ENCODE assay signal across 9 cellular contexts in genomic region chr9:111916234-111916645, GRCh38. TPM values are rescaled to one million over a fixed set of nuclear protein-coding genes. Genes with fewer than 3 reads are reported as not detected.
DNase-seq lines count a peak whose midpoint lies in the region; ATAC-seq and TF ChIP-seq lines count a peak whose summit lies in the region.
"Had no signal": no experiment of that assay in that cellular context is flagged by ENCODE, and none has a peak within 500 bp of the region (broad histone marks: within the 10 kb centered on the region; RNA-seq: fewer than 3 reads in every experiment).

No MANE protein-coding gene starts in this region.

- H3K36me3 ChIP-seq in GM23338 (ENCODE audit: insufficient read depth), result no peaks in the 10 kb centered on the region
- peaks cover 8 to 38% of the 10 kb centered on the region in 2 experiments for H3K36me3 ChIP-seq in SK-N-SH (replicated peaks in 1 of 2; ENCODE audit: control insufficient read depth in 1 of 2, insufficient read depth in 2 of 2, low read length in 1 of 2)

- DNase-seq in GM23338 (ENCODE audit: low spot score) (no peak), MV-4-11 (lab: John Stamatoyannopoulos, UW) (peak; percentile 59), natural killer cell (no peak), glutamatergic neuron (no peak), SK-N-SH (no peak), posterior cingulate gyrus (no peak), Ammon's horn (ENCODE audit: low spot score) (no peak)

- peak; percentile 63 for ATAC-seq in GM18858 (IDR thresholded peaks at IDR 0.05; ENCODE audit: unreplicated experiment)
- ATAC-seq in GM23338, result no peak
- peak in 2 of 3 donors; percentile 34 to 37 for ATAC-seq in natural killer cell

- intact Hi-C loops in natural killer cell (cut with micrococcal nuclease), result no loop called here
- intact Hi-C loops in posterior cingulate gyrus (cut with DNase I), result no loop called here

- peaks cover 87% of the 10 kb centered on the region for H3K79me2 ChIP-seq in GM23338 (replicated peaks; ENCODE audit: insufficient read depth)
- H3K79me2 ChIP-seq in SK-N-SH (ENCODE audit: insufficient read depth), result peaks cover 98% of the 10 kb centered on the region

- peaks cover 13% of the 10 kb centered on the region; the same call in 2 of the 3 replicates for H3K36me3 Mint-ChIP-seq in GM23338 (ENCODE audit: low read depth)
- H3K36me3 Mint-ChIP-seq in natural killer cell, result no peaks in the 10 kb centered on the region
- no peaks in the 10 kb centered on the region for H3K36me3 Mint-ChIP-seq in glutamatergic neuron (ENCODE audit: unreplicated experiment)

- H3K4me2 ChIP-seq in GM23338, result no peak overlapping the region
- H3K4me2 ChIP-seq in SK-N-SH, result no peak overlapping the region
- H3K4me2 ChIP-seq: neural progenitor cell had no signal

- no peaks in the 10 kb centered on the region for H3K4me1 Mint-ChIP-seq in GM23338
- peaks cover 25 to 32% of the 10 kb centered on the region in 2 donors for H3K4me1 Mint-ChIP-seq in natural killer cell
- no peaks in the 10 kb centered on the region for H3K4me1 Mint-ChIP-seq in glutamatergic neuron (ENCODE audit: low read depth, unreplicated experiment)
- H3K4me1 Mint-ChIP-seq: neural progenitor cell had no signal

- no peak overlapping the region for H3K27ac ChIP-seq in GM23338 (ENCODE audit: low read depth)
- no peak overlapping the region for H3K27ac ChIP-seq in SK-N-SH (ENCODE audit: low read depth in 2 of 2, low read length in 1 of 2)
- H3K27ac ChIP-seq: neural progenitor cell had no signal

- H3K27me3 Mint-ChIP-seq in GM23338 (ENCODE audit: insufficient read depth, low read depth, poor library complexity) (no peaks in the 10 kb centered on the region), natural killer cell (ENCODE audit: low read depth in 2 of 2) (no peaks in the 10 kb centered on the region), glutamatergic neuron (ENCODE audit: unreplicated experiment) (no peaks in the 10 kb centered on the region)

- POLR2A ChIA-PET in SK-N-SH (lab: Yijun Ruan, JAX), result no interaction called here

- H3K27ac Mint-ChIP-seq in GM23338 (peak overlapping the region; percentile 48; the same call in 1 of the 2 replicates), natural killer cell (peak overlapping the region in 1 of 2 donors; percentile 71), glutamatergic neuron (ENCODE audit: unreplicated experiment) (no peak overlapping the region)
- H3K27ac Mint-ChIP-seq: neural progenitor cell had no signal

- H3K27me3 ChIP-seq in GM23338 (ENCODE audit: insufficient read depth), result no peaks in the 10 kb centered on the region
- no peaks in the 10 kb centered on the region for H3K27me3 ChIP-seq in SK-N-SH (ENCODE audit: insufficient read depth)
- H3K27me3 ChIP-seq: neural progenitor cell had no signal

- H3K4me1 ChIP-seq in GM23338 (ENCODE audit: insufficient read depth) (no peaks in the 10 kb centered on the region), SK-N-SH (ENCODE audit: control insufficient read depth in 1 of 2, insufficient read depth in 2 of 2, low read depth in 1 of 2, low read length in 1 of 2) (no peaks in the 10 kb centered on the region; a peak in 1 of 4 replicates)
- H3K4me1 ChIP-seq: neural progenitor cell had no signal

- TF ChIP-seq RAD21 in SK-N-SH (IDR thresholded peaks at IDR 0.05; ENCODE audit: low read length), result no peak

- H3K9me3 Mint-ChIP-seq in GM23338, result no peaks in the 10 kb centered on the region
- no peaks in the 10 kb centered on the region for H3K9me3 Mint-ChIP-seq in natural killer cell
- peaks cover 2% of the 10 kb centered on the region for H3K9me3 Mint-ChIP-seq in glutamatergic neuron (ENCODE audit: unreplicated experiment)
- H3K9me3 Mint-ChIP-seq: neural progenitor cell had no signal

- H3K9me3 ChIP-seq in SK-N-SH, result no peaks in the 10 kb centered on the region

- H2AFZ ChIP-seq in GM23338 (no peak overlapping the region), SK-N-SH (ENCODE audit: low read depth) (no peak overlapping the region)
- H2AFZ ChIP-seq: neural progenitor cell had no signal

- no peak for TF ChIP-seq CTCF in GM23338 (conservative IDR thresholded peaks at IDR 0.05; ENCODE audit: low read depth in 2 of 2)
- TF ChIP-seq CTCF in natural killer cell (IDR thresholded peaks at IDR 0.05), result no peak
- no peak for TF ChIP-seq CTCF in glutamatergic neuron (IDR thresholded peaks at IDR 0.05; ENCODE audit: partially characterized antibody, unreplicated experiment)
- TF ChIP-seq CTCF in SK-N-SH (IDR thresholded peaks at IDR 0.05), result no peak

- H3K9me2 ChIP-seq in GM23338 (ENCODE audit: insufficient read depth) (no peaks in the 10 kb centered on the region), SK-N-SH (no peaks in the 10 kb centered on the region)

- peaks cover 27% of the 10 kb centered on the region for H4K20me1 ChIP-seq in GM23338 (replicated peaks; ENCODE audit: insufficient read depth)
- H4K20me1 ChIP-seq in SK-N-SH (ENCODE audit: insufficient read depth), result peaks cover 47% of the 10 kb centered on the region

- WGBS in SK-N-SH (ENCODE audit: low lambda C conversion rate), result 98% methylated on average over 3 of the region's 3 CpGs

- H3K4me3 Mint-ChIP-seq in GM23338 (no peak overlapping the region), natural killer cell (no peak overlapping the region), glutamatergic neuron (ENCODE audit: unreplicated experiment) (no peak overlapping the region)
- H3K4me3 Mint-ChIP-seq: neural progenitor cell had no signal

- H3K4me3 ChIP-seq in GM23338 (no peak overlapping the region), SK-N-SH (ENCODE audit: low read depth in 2 of 2, low read length in 1 of 2) (no peak overlapping the region)
- H3K4me3 ChIP-seq: neural progenitor cell had no signal

- no peak for TF ChIP-seq EP300 in SK-N-SH (IDR thresholded peaks at IDR 0.05; ENCODE audit: borderline replicate concordance in 1 of 2, low read depth in 1 of 2, low read length in 1 of 2)

- H3F3A ChIP-seq in GM23338 (replicated peaks; ENCODE audit: low read depth) (no peaks in the 10 kb centered on the region), SK-N-SH (replicated peaks; ENCODE audit: insufficient read depth) (no peaks in the 10 kb centered on the region)

- CTCF ChIA-PET in SK-N-SH (lab: Yijun Ruan, JAX), result interaction anchor here (1.3 kb wide), 1 partner anchor 15 kb away, joined by 3 read pairs; no protein-coding TSS in a partner anchor

- no peak overlapping the region for H3K9ac ChIP-seq in SK-N-SH
- H3K9ac ChIP-seq: neural progenitor cell had no signal

TF ChIP-seq in GM23338, 12 proteins besides CTCF, POLR2A, EP300 and RAD21 (continues in another document):
- TF ChIP-seq NANOG (IDR thresholded peaks at IDR 0.05; ENCODE audit: borderline replicate concordance) (no peak), EZH2phosphoT487 (IDR thresholded peaks at IDR 0.05; ENCODE audit: unreplicated experiment) (no peak), EZH2 (IDR thresholded peaks at IDR 0.05; ENCODE audit: low read depth, unreplicated experiment) (no peak), POLR2AphosphoS5 (IDR thresholded peaks at IDR 0.05; ENCODE audit: low read depth) (no peak)

TF ChIP-seq in SK-N-SH, 30 proteins besides CTCF, POLR2A, EP300 and RAD21 (continues in another document):
- TF ChIP-seq, protein P1, sequence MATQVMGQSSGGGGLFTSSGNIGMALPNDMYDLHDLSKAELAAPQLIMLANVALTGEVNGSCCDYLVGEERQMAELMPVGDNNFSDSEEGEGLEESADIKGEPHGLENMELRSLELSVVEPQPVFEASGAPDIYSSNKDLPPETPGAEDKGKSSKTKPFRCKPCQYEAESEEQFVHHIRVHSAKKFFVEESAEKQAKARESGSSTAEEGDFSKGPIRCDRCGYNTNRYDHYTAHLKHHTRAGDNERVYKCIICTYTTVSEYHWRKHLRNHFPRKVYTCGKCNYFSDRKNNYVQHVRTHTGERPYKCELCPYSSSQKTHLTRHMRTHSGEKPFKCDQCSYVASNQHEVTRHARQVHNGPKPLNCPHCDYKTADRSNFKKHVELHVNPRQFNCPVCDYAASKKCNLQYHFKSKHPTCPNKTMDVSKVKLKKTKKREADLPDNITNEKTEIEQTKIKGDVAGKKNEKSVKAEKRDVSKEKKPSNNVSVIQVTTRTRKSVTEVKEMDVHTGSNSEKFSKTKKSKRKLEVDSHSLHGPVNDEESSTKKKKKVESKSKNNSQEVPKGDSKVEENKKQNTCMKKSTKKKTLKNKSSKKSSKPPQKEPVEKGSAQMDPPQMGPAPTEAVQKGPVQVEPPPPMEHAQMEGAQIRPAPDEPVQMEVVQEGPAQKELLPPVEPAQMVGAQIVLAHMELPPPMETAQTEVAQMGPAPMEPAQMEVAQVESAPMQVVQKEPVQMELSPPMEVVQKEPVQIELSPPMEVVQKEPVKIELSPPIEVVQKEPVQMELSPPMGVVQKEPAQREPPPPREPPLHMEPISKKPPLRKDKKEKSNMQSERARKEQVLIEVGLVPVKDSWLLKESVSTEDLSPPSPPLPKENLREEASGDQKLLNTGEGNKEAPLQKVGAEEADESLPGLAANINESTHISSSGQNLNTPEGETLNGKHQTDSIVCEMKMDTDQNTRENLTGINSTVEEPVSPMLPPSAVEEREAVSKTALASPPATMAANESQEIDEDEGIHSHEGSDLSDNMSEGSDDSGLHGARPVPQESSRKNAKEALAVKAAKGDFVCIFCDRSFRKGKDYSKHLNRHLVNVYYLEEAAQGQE (IDR thresholded peaks at IDR 0.05; ENCODE audit: low read depth, low read length), result no peak
- TF ChIP-seq FOXJ3 (CRISPR knock-in tag; IDR thresholded peaks at IDR 0.05), result no peak
- TF ChIP-seq CHD2 (IDR thresholded peaks at IDR 0.05; ENCODE audit: low read length, partially characterized antibody), result no peak
- TF ChIP-seq, protein P2, sequence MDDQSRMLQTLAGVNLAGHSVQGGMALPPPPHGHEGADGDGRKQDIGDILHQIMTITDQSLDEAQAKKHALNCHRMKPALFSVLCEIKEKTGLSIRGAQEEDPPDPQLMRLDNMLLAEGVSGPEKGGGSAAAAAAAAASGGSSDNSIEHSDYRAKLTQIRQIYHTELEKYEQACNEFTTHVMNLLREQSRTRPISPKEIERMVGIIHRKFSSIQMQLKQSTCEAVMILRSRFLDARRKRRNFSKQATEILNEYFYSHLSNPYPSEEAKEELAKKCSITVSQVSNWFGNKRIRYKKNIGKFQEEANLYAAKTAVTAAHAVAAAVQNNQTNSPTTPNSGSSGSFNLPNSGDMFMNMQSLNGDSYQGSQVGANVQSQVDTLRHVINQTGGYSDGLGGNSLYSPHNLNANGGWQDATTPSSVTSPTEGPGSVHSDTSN (IDR thresholded peaks at IDR 0.05), result no peak
- TF ChIP-seq GABPA (IDR thresholded peaks at IDR 0.05; ENCODE audit: low read depth), result no peak
- TF ChIP-seq MXI1 (IDR thresholded peaks at IDR 0.05; ENCODE audit: low read depth, low read length), result no peak

RNA-seq across cellular contexts. Expression of gene UGCG, which starts 19.6 kb away (rescaled TPM):
- 44.9 and 48.1 TPM in 2 replicates for total RNA-seq in GM23338 (2014; rRNA removed; shearing (Covaris generic))
- polyA plus RNA-seq in GM23338 (2016; fragmentation: Nextera tagmentation; extraction: Ambion mirVana) (27.8 and 30.4 TPM in 2 replicates), SK-N-SH (2012; rRNA removed) (20.0 and 29.6 TPM in 2 replicates)
- total RNA-seq in natural killer cell (10 to 100 TPM; 17.9 to 21.4 (median 18.8) TPM), glutamatergic neuron (ENCODE audit: unreplicated experiment) (16.0 TPM)
- 31.2 and 41.5 TPM in 2 replicates for polyA plus RNA-seq in SK-N-SH (2012; cell fraction: cytosol; rRNA removed)
- 14.0 and 31.3 TPM in 2 replicates for polyA plus RNA-seq in SK-N-SH (2012; cell fraction: nucleus; rRNA removed)
